Comparison of ENCODE assay signal across 8 cellular contexts in the genomic region with DNA sequence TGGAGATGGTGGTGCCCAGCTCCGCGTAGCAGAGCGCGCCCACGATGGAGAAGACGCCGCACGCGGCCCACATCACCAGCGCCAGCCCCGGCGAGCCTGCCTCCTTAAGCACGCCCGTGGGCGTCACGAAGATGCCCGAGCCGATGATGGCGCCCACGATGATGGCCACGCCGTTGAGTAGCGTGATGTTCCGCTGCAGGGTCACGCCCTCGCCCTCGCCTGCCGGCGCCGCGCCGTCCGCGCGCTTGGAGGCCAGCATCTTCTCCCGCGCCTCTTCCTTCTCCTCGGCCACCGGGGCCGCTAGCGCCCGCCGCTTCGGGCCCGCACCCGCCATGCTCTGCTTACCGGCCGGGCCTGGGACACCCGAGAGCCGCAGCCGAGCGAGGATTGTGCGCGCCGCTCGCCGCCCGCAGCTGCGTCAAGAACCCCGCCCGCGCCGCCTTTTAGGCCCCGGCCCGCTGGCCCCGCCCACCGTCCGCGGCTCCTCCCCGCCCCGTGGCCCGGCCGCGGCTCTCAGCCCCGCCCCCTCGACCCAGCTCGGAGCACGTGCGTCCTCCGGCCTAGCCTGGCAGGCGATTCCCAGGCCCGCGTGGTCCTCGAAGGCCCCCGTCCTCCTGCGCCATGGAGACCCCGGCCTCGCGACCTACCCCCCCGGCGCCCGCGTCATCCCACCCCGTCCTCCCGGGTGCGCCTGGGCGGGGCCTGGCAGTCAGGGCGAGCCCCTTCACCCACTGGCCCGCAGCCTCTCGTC. TPM values are rescaled to one million over a fixed set of nuclear protein-coding genes. Genes with fewer than 3 reads are reported as not detected.
A peak's percentile ranks its signal among the peaks of the same experiment; 100 is the strongest.
DNase-seq lines count a peak whose midpoint lies in the region; ATAC-seq lines count a peak whose summit lies in the region.
"Not testable (repeated sequence)": the region's sequence is repeated elsewhere in the genome, so short reads cannot be mapped to it uniquely, and the experiment has no call there.

No MANE protein-coding gene starts in this region.

- peaks cover 22% of the 10 kb centered on the region for H3K4me1 Mint-ChIP-seq in central memory CD8-positive, alpha-beta T cell

- peak overlapping the region; percentile 92 for H3K4me3 Mint-ChIP-seq in central memory CD8-positive, alpha-beta T cell

- peak overlapping the region in 1 of 3 donors; percentile 69 for H3K9ac ChIP-seq in skeletal muscle tissue (ENCODE audit: low read depth in 1 of 3, low read length in 3 of 3)

- ATAC-seq in GM18520 (IDR thresholded peaks at IDR 0.05; ENCODE audit: unreplicated experiment) = peak; percentile 31
- peak; percentile 40 for ATAC-seq in HG03439 (IDR thresholded peaks at IDR 0.05; ENCODE audit: unreplicated experiment)
- ATAC-seq in central memory CD8-positive, alpha-beta T cell (replicated peaks; ENCODE audit: extremely low read depth, poor library complexity, severe bottlenecking) = peak; percentile 50

- not testable (repeated sequence) for H3K27ac ChIP-seq in skeletal muscle tissue (ENCODE audit: low read depth, low read length)

- not testable (repeated sequence) for H3K9me3 ChIP-seq in skeletal muscle tissue (ENCODE audit: control insufficient read depth in 3 of 3, low read length in 3 of 3)

- H3K4me1 ChIP-seq in skeletal muscle tissue (ENCODE audit: control insufficient read depth in 3 of 3, insufficient read depth in 3 of 3, low read length in 3 of 3) = not testable (repeated sequence)

- H3K4me3 ChIP-seq in skeletal muscle tissue (ENCODE audit: low read length in 3 of 3) = peak overlapping the region; percentile 63 to 76 (median 75)

- H3K27me3 ChIP-seq in skeletal muscle tissue (ENCODE audit: control insufficient read depth in 3 of 3, insufficient read depth in 3 of 3, low read length in 3 of 3) = not testable (repeated sequence)

- peaks cover 18% of the 10 kb centered on the region for H3K36me3 Mint-ChIP-seq in central memory CD8-positive, alpha-beta T cell (ENCODE audit: insufficient read depth)

- H3K27me3 Mint-ChIP-seq in central memory CD8-positive, alpha-beta T cell = not testable (repeated sequence)

- H3K27ac Mint-ChIP-seq in central memory CD8-positive, alpha-beta T cell (ENCODE audit: low read depth) = peak overlapping the region; percentile 91

- DNase-seq in 8988T = peak; percentile 32
- peak; percentile 49 for DNase-seq in NCI-H526 treated with DMSO at 0.1 percent for 48 hours (lab: John Stamatoyannopoulos, UW)
- peak; percentile 90 for DNase-seq in activated CD4-positive, alpha-beta T cell treated with anti-CD3 and anti-CD28 coated beads for 24 hours (ENCODE audit: low read depth in 2 of 2)
- peak; percentile 85 for DNase-seq in central memory CD8-positive, alpha-beta T cell (ENCODE audit: low spot score in 2 of 2)
- peak; percentile 73 for DNase-seq in inferior parietal cortex (ENCODE audit: extremely low spot score)

- not testable (repeated sequence) for H3K36me3 ChIP-seq in skeletal muscle tissue (ENCODE audit: control insufficient read depth in 3 of 3, insufficient read depth in 3 of 3, low read length in 3 of 3)

- not testable (repeated sequence) for H3K9me3 Mint-ChIP-seq in central memory CD8-positive, alpha-beta T cell

RNA-seq across cellular contexts. Expression of a gene that starts 49.6 kb away (rescaled TPM):
- 1.0 TPM for total RNA-seq in skeletal muscle tissue

Comparison
In these comparisons a context has a peak if more than half of its experiments do, and no peak if none do; other contexts are left out.
1. DNase-seq: peak in every context shown above with its lines; median percentile 90 in activated CD4-positive, alpha-beta T cell treated with anti-CD3 and anti-CD28 coated beads for 24 hours; 85 in central memory CD8-positive, alpha-beta T cell; 73 in inferior parietal cortex; 49 in NCI-H526 treated with DMSO at 0.1 percent for 48 hours; 32 in 8988T.